19 cellular contexts compared by ENCODE assay signal in genomic region chrX:118498351-118498750, GRCh38. TPM values are rescaled to one million over a fixed set of nuclear protein-coding genes. Genes with fewer than 3 reads are reported as not detected.
A peak's percentile ranks its signal among the peaks of the same experiment; 100 is the strongest.
DNase-seq lines count a peak whose midpoint lies in the region; ATAC-seq and TF ChIP-seq lines count a peak whose summit lies in the region.
"Had no signal": no experiment of that assay in that cellular context is flagged by ENCODE, and none has a peak within 500 bp of the region (broad histone marks: within the 10 kb centered on the region; RNA-seq: fewer than 3 reads in every experiment).

No MANE protein-coding gene starts in this region.

- H3K27me3 ChIP-seq in CD4-positive, alpha-beta T cell (ENCODE audit: control insufficient read depth, insufficient read depth, low read length): no peaks in the 10 kb centered on the region
- H3K27me3 ChIP-seq in HUES6 (ENCODE audit: control insufficient read depth, insufficient read depth, low read length) (peaks cover 37% of the 10 kb centered on the region), BE2C (no peaks in the 10 kb centered on the region)

- peak overlapping the region; percentile 90 for H3K27ac ChIP-seq in CD4-positive, alpha-beta T cell (ENCODE audit: low read depth, low read length)
- H3K27ac ChIP-seq in HUES6 (ENCODE audit: low read depth, low read length): no peak overlapping the region

- no peak for DNase-seq in CD4-positive, alpha-beta T cell
- DNase-seq in activated naive CD8-positive, alpha-beta T cell treated with anti-CD3 and anti-CD28 coated beads, Interleukin-2, amount 50 U/mL, for 24 hours: no peak
- DNase-seq in naive B cell (no peak), BE2C (no peak), RKO (ENCODE audit: low spot score) (no peak), ACHN (no peak)
- DNase-seq: activated CD4-positive, alpha-beta T cell treated with anti-CD3 and anti-CD28 coated beads for 4 hours; COR-L47; H7; KG1; NCI-H146; nephron progenitor cell; stimulated activated CD4-positive, alpha-beta T cell treated with anti-CD3 and anti-CD28 coated beads, Interleukin-4, amount 100 ng/mL, for 4 hours; stimulated activated naive B cell treated with anti-CD40 and anti-IgM and Interleukin-4, amounts not matched to agents 10 μg/mL and 1 μg/mL and 100 μg/mL, for 72 hours had no signal

- CTCF ChIA-PET in CD4-positive, alpha-beta T cell (lab: Charles Lee): interaction anchor here (1.6 kb wide), 1 partner anchor 19 kb away, joined by 4 read pairs; no protein-coding TSS in a partner anchor

- H3K36me3 Mint-ChIP-seq in CD4-positive, alpha-beta T cell (ENCODE audit: low read depth): peaks cover 47% of the 10 kb centered on the region
- H3K36me3 Mint-ChIP-seq in activated naive CD8-positive, alpha-beta T cell treated with anti-CD3 and anti-CD28 coated beads, Interleukin-2, amount 50 U/mL, for 24 hours (ENCODE audit: low read depth): no peaks in the 10 kb centered on the region
- H3K36me3 Mint-ChIP-seq in naive B cell: no peaks in the 10 kb centered on the region

- H3K9ac ChIP-seq in HUES6 (ENCODE audit: low read length): no peak overlapping the region

- H3K9me3 Mint-ChIP-seq in CD4-positive, alpha-beta T cell: no peaks in the 10 kb centered on the region
- no peaks in the 10 kb centered on the region for H3K9me3 Mint-ChIP-seq in activated naive CD8-positive, alpha-beta T cell treated with anti-CD3 and anti-CD28 coated beads, Interleukin-2, amount 50 U/mL, for 24 hours
- H3K9me3 Mint-ChIP-seq in naive B cell: peaks cover 0 to 4% (median 0%) of the 10 kb centered on the region in 7 donors
- H3K9me3 Mint-ChIP-seq: stimulated activated naive B cell treated with anti-CD40 and anti-IgM and Interleukin-4, amounts not matched to agents 10 μg/mL and 1 μg/mL and 100 μg/mL, for 72 hours had no signal

- intact Hi-C loops in CD4-positive, alpha-beta T cell (cut with DNase I, micrococcal nuclease): loop anchor here in 1 of 2 experiments (2.0 to 5.0 kb wide), 2 partner anchors 20 to 34 kb away; no protein-coding TSS in a partner anchor

- H3K36me3 ChIP-seq in HUES6 (ENCODE audit: control insufficient read depth, insufficient read depth, low read length): no peaks in the 10 kb centered on the region
- H3K36me3 ChIP-seq in BE2C: no peaks in the 10 kb centered on the region

- H3K27ac Mint-ChIP-seq in CD4-positive, alpha-beta T cell: peak overlapping the region; percentile 99
- H3K27ac Mint-ChIP-seq in activated naive CD8-positive, alpha-beta T cell treated with anti-CD3 and anti-CD28 coated beads, Interleukin-2, amount 50 U/mL, for 24 hours: no peak overlapping the region
- H3K27ac Mint-ChIP-seq in naive B cell: peak overlapping the region in 5 of 6 donors; percentile 16 to 98 (median 49)

- H3K4me1 ChIP-seq in HUES6 (ENCODE audit: control insufficient read depth, insufficient read depth, low read length) (peaks cover 47% of the 10 kb centered on the region), BE2C (no peaks in the 10 kb centered on the region)

- POLR2A ChIA-PET in CD4-positive, alpha-beta T cell (lab: Charles Lee): interaction anchor here (1.4 to 5.6 kb wide), 3 partner anchors 10 to 39 kb away, joined by 4 to 117 read pairs (median 61); no protein-coding TSS in a partner anchor

- no peaks in the 10 kb centered on the region for H3K9me3 ChIP-seq in CD4-positive, alpha-beta T cell (ENCODE audit: control insufficient read depth, low read length)
- H3K9me3 ChIP-seq in HUES6 (ENCODE audit: control insufficient read depth, insufficient read depth, low read depth, low read length): no peaks in the 10 kb centered on the region
- H3K9me3 ChIP-seq in BE2C: no peaks in the 10 kb centered on the region

- no peaks in the 10 kb centered on the region for H3K27me3 Mint-ChIP-seq in CD4-positive, alpha-beta T cell
- no peaks in the 10 kb centered on the region for H3K27me3 Mint-ChIP-seq in activated naive CD8-positive, alpha-beta T cell treated with anti-CD3 and anti-CD28 coated beads, Interleukin-2, amount 50 U/mL, for 24 hours
- H3K27me3 Mint-ChIP-seq in naive B cell: no peaks in the 10 kb centered on the region
- H3K27me3 Mint-ChIP-seq: stimulated activated naive B cell treated with anti-CD40 and anti-IgM and Interleukin-4, amounts not matched to agents 10 μg/mL and 1 μg/mL and 100 μg/mL, for 72 hours had no signal

- H3K4me1 Mint-ChIP-seq in CD4-positive, alpha-beta T cell (ENCODE audit: low read depth): peaks cover 56% of the 10 kb centered on the region
- peaks cover 48% of the 10 kb centered on the region for H3K4me1 Mint-ChIP-seq in activated naive CD8-positive, alpha-beta T cell treated with anti-CD3 and anti-CD28 coated beads, Interleukin-2, amount 50 U/mL, for 24 hours
- peaks cover 30 to 56% (median 33%) of the 10 kb centered on the region in 3 donors for H3K4me1 Mint-ChIP-seq in naive B cell

- H3K4me3 Mint-ChIP-seq in CD4-positive, alpha-beta T cell: peak overlapping the region; percentile 99
- H3K4me3 Mint-ChIP-seq in activated naive CD8-positive, alpha-beta T cell treated with anti-CD3 and anti-CD28 coated beads, Interleukin-2, amount 50 U/mL, for 24 hours: peak overlapping the region; percentile 95
- H3K4me3 Mint-ChIP-seq in naive B cell: peak overlapping the region in 5 of 8 donors; percentile 93 to 99 (median 95)

- no peak for ATAC-seq in CD4-positive, alpha-beta T cell (ENCODE audit: poor library complexity)
- ATAC-seq in activated naive CD8-positive, alpha-beta T cell treated with anti-CD3 and anti-CD28 coated beads, Interleukin-2, amount 50 U/mL, for 24 hours: no peak
- no peak for ATAC-seq in naive B cell (ENCODE audit: low read depth in 2 of 2)
- no peak for ATAC-seq in GM18519 (IDR thresholded peaks at IDR 0.05; ENCODE audit: low FRiP score, unreplicated experiment)
- ATAC-seq: left lobe of liver; Panc1; sciatic nerve; stimulated activated naive B cell treated with anti-CD40 and anti-IgM and Interleukin-4, amounts not matched to agents 10 μg/mL and 1 μg/mL and 100 μg/mL, for 72 hours had no signal

- no peak for TF ChIP-seq CTCF in CD4-positive, alpha-beta T cell (IDR thresholded peaks at IDR 0.05)
- TF ChIP-seq CTCF in BE2C (IDR thresholded peaks at IDR 0.05; ENCODE audit: low read depth, low read length): no peak

- in situ Hi-C loops in ACHN (cut with HindIII; ENCODE audit: low pct_ligation_motif_present, low pct_unique_long_range_greater_than_20kb, low sequenced_read_pairs): no loop called here

- peak overlapping the region; percentile 48; the same call in 1 of the 2 replicates for H3K4me3 ChIP-seq in HUES6 (ENCODE audit: low read depth, low read length)
- no peak overlapping the region for H3K4me3 ChIP-seq in BE2C (ENCODE audit: low read depth, low read length)

RNA-seq across cellular contexts. Expression of gene DOCK11, which starts 2.7 kb away (rescaled TPM):
- 10 to 100 TPM; 68.2 to 70.3 TPM for total RNA-seq in CD4-positive, alpha-beta T cell
- 10 to 100 TPM; 15.4 to 29.9 (median 19.7) TPM for polyA plus RNA-seq in naive B cell (ENCODE audit: low read depth in 6 of 6)
- 12.8 TPM for polyA plus RNA-seq in BE2C (2012; ENCODE audit: insufficient read depth, insufficient read length, low read depth)
